In the genomic region with DNA sequence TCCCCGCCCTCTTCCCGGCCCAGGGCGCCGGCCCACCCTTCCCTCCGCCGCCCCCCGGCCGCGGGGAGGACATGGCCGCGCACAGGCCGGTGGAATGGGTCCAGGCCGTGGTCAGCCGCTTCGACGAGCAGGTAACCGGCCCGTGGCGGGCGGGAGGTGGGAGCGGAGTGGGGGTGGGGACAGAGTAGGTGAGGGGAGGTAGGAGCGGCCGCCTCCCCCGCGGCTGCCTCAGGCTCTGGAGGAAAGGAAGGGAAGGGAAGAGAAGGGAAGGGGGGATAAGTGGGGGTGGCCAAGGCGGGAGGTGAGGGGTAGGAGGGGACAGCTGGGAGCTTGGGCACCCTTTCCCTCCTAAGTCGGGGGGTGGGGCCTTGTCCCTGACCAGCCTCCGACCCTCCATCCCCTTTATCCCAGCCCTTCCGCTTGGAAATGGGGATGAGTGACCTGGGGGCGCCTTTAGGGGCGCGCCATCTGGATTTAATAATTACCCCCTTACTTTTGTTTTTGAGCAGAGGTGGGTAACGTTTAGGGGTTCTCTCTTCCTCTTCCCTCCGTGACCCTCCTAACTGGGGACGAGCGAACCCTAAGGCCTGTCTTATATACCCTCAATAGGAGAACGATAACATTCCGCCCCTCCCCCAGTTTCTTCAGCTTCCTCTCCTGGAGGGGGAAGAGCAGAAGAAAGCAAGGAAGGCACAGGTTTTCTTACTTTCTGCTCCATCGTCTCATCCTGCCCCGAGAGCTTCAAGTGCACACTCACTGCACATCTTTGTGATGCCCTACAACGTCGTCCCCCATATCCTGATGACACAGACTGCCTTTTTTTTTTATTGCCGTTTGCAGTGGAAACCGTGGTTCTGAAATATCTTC, we compare ENCODE assay signal across 8 cellular contexts. TPM values are rescaled to one million over a fixed set of nuclear protein-coding genes. Genes with fewer than 3 reads are reported as not detected.
DNase-seq lines count a peak whose midpoint lies in the region; ATAC-seq and TF ChIP-seq lines count a peak whose summit lies in the region.

No MANE protein-coding gene starts in this region.

- H3K9ac ChIP-seq in endocrine pancreas (ENCODE audit: control insufficient read depth, insufficient read depth, low read length), result peak overlapping the region; percentile 92

- peaks cover 11% of the 10 kb centered on the region for H3K4me1 Mint-ChIP-seq in activated CD4-positive, alpha-beta memory T cell treated with anti-CD3 and anti-CD28 coated beads for 36 hours (ENCODE audit: low read depth)

- H3K4me1 ChIP-seq in HAP-1 (peaks cover 15% of the 10 kb centered on the region), endocrine pancreas (ENCODE audit: control insufficient read depth, insufficient read depth, low read length) (peaks cover 8% of the 10 kb centered on the region), lung (ENCODE audit: control insufficient read depth in 2 of 2, insufficient read depth in 2 of 2, low read length in 2 of 2) (no peaks in the 10 kb centered on the region)

- CTCF ChIA-PET in activated CD4-positive, alpha-beta memory T cell treated with anti-CD3 and anti-CD28 coated beads for 36 hours (lab: Charles Lee), result interaction anchor here (0.6 kb wide), 1 partner anchor 114 kb away, joined by 3 read pairs; no protein-coding TSS in a partner anchor

- no peaks in the 10 kb centered on the region for H3K27me3 ChIP-seq in HAP-1 (ENCODE audit: low read depth)
- H3K27me3 ChIP-seq in endocrine pancreas (ENCODE audit: control insufficient read depth, insufficient read depth, low read length), result no peaks in the 10 kb centered on the region
- no peaks in the 10 kb centered on the region for H3K27me3 ChIP-seq in lung (ENCODE audit: control insufficient read depth, insufficient read depth)

- H3K9me3 Mint-ChIP-seq in activated CD4-positive, alpha-beta memory T cell treated with anti-CD3 and anti-CD28 coated beads for 36 hours, result no peaks in the 10 kb centered on the region

- peak overlapping the region; percentile 73 for H3K27ac Mint-ChIP-seq in activated CD4-positive, alpha-beta memory T cell treated with anti-CD3 and anti-CD28 coated beads for 36 hours

- H3K36me3 ChIP-seq in HAP-1 (replicated peaks) (no peaks in the 10 kb centered on the region; the same call in 1 of the 2 replicates), endocrine pancreas (ENCODE audit: control insufficient read depth, insufficient read depth, low read length) (no peaks in the 10 kb centered on the region), lung (ENCODE audit: control insufficient read depth in 2 of 2, insufficient read depth in 2 of 2, low read length in 2 of 2) (no peaks in the 10 kb centered on the region)

- in situ Hi-C loops in HAP-1 (cut with MboI; ENCODE audit: low sequenced_read_pairs), result no loop called here

- peak overlapping the region; percentile 94 for H3K4me3 Mint-ChIP-seq in activated CD4-positive, alpha-beta memory T cell treated with anti-CD3 and anti-CD28 coated beads for 36 hours

- H3K9me3 ChIP-seq in HAP-1 (no peaks in the 10 kb centered on the region), endocrine pancreas (ENCODE audit: control insufficient read depth, low read length) (no peaks in the 10 kb centered on the region), lung (ENCODE audit: control insufficient read depth in 2 of 2, insufficient read depth in 1 of 2, low read length in 1 of 2) (no peaks in the 10 kb centered on the region)

- H3K36me3 Mint-ChIP-seq in activated CD4-positive, alpha-beta memory T cell treated with anti-CD3 and anti-CD28 coated beads for 36 hours, result no peaks in the 10 kb centered on the region

- H3K4me3 ChIP-seq in HAP-1, result peak overlapping the region; percentile 82
- H3K4me3 ChIP-seq in endocrine pancreas (ENCODE audit: control insufficient read depth, insufficient read depth, low read length), result peak overlapping the region; percentile 79
- H3K4me3 ChIP-seq in lung, result peak overlapping the region; percentile 88

- intact Hi-C loops in activated CD4-positive, alpha-beta memory T cell treated with anti-CD3 and anti-CD28 coated beads for 36 hours (cut with micrococcal nuclease), result loop anchor here (2.0 to 10.0 kb wide), 2 partner anchors 27 to 119 kb away; no protein-coding TSS in a partner anchor

- no peaks in the 10 kb centered on the region for H3K27me3 Mint-ChIP-seq in activated CD4-positive, alpha-beta memory T cell treated with anti-CD3 and anti-CD28 coated beads for 36 hours

- H3K27ac ChIP-seq in lung (ENCODE audit: low read depth in 1 of 2, low read length in 1 of 2), result peak overlapping the region; percentile 93

- ATAC-seq in lung (ENCODE audit: insufficient read depth, low FRiP score) (peak; percentile 41), HG02973 (IDR thresholded peaks at IDR 0.05; ENCODE audit: unreplicated experiment) (no peak)

- DNase-seq in DMS79 treated with DMSO at 0.1 percent for 48 hours (lab: John Stamatoyannopoulos, UW) (peak; percentile 51), HAP-1 (ENCODE audit: low spot score in 2 of 2) (peak; percentile 57 to 81), NCI-H2227 (lab: John Stamatoyannopoulos, UW; ENCODE audit: unreplicated experiment) (peak; percentile 54), lung (ENCODE audit: low spot score) (peak; percentile 43)
- DNase-seq in activated CD4-positive, alpha-beta memory T cell treated with anti-CD3 and anti-CD28 coated beads for 36 hours, result peak; percentile 38
- DNase-seq in stimulated activated naive CD4-positive, alpha-beta T cell (lab: John Stamatoyannopoulos, UW), result peak in 5 of 6 experiments; percentile 10 to 35 (median 23)

- WGBS in lung, 2 donors, result 1% methylated on average over 41 to 44 of the region's 44 CpGs

- POLR2A ChIA-PET in activated CD4-positive, alpha-beta memory T cell treated with anti-CD3 and anti-CD28 coated beads for 36 hours (lab: Charles Lee), result interaction anchor here (1.3 kb wide), 1 partner anchor 87 kb away, joined by 5 read pairs; no protein-coding TSS in a partner anchor

- no peak for TF ChIP-seq CTCF in lung (IDR thresholded peaks at IDR 0.05; ENCODE audit: control extremely low read depth, extremely low read depth)

RNA-seq across cellular contexts. Expression of a gene that starts 0.7 kb away (rescaled TPM):
- total RNA-seq in activated CD4-positive, alpha-beta memory T cell treated with anti-CD3 and anti-CD28 coated beads for 36 hours, result 10 to 100 TPM; 26.5 to 27.0 TPM
- total RNA-seq in lung, result 100 to 1,000 TPM in 1 of 2 donors, 10 to 100 TPM in 1; 41.7 to 116 TPM
- polyA plus RNA-seq in lung, result 1 to 10 TPM; 8.4 to 9.2 TPM
